Comparison of ENCODE assay signal across 26 cellular contexts in genomic region chr21:41639336-41639735, GRCh38.
"Had no signal": no experiment of that assay in that cellular context is flagged by ENCODE, and none has a peak within 500 bp of the region (broad histone marks: within the 10 kb centered on the region; RNA-seq: fewer than 3 reads in every experiment).

No MANE protein-coding gene starts in this region.

- H3K9ac ChIP-seq: SK-N-SH had no signal

- H3K9me3 ChIP-seq: SJCRH30, SK-N-SH had no signal

- H3K4me3 ChIP-seq: SJCRH30 had no signal

- H3K27ac Mint-ChIP-seq: activated CD4-positive, alpha-beta memory T cell treated with anti-CD3 and anti-CD28 coated beads, Interleukin-2, amount 10 ng/mL, durations not matched to agents 7 days and 5 days; activated CD4-positive, alpha-beta T cell treated with anti-CD3 and anti-CD28 coated beads for 36 hours; activated naive CD4-positive, alpha-beta T cell treated with anti-CD3 and anti-CD28 coated beads, Interleukin-2, amount 50 U/mL, for 72 hours; activated naive CD8-positive, alpha-beta T cell treated with anti-CD3 and anti-CD28 coated beads, Interleukin-2, amount 50 U/mL, for 24 hours; brain had no signal

- H3K4me1 Mint-ChIP-seq: activated CD4-positive, alpha-beta memory T cell treated with anti-CD3 and anti-CD28 coated beads, Interleukin-2, amount 10 ng/mL, durations not matched to agents 7 days and 5 days; activated CD4-positive, alpha-beta T cell treated with anti-CD3 and anti-CD28 coated beads for 36 hours had no signal

- H3K4me3 Mint-ChIP-seq: activated CD4-positive, alpha-beta memory T cell treated with anti-CD3 and anti-CD28 coated beads, Interleukin-2, amount 10 ng/mL, durations not matched to agents 7 days and 5 days; activated CD4-positive, alpha-beta T cell treated with anti-CD3 and anti-CD28 coated beads for 36 hours; activated naive CD8-positive, alpha-beta T cell treated with anti-CD3 and anti-CD28 coated beads, Interleukin-2, amount 50 U/mL, for 24 hours; brain had no signal

- H3K4me2 ChIP-seq: SK-N-SH had no signal

- ATAC-seq: activated CD4-positive, alpha-beta T cell treated with anti-CD3 and anti-CD28 coated beads for 36 hours; activated naive CD4-positive, alpha-beta T cell treated with anti-CD3 and anti-CD28 coated beads, Interleukin-2, amount 50 U/mL, for 72 hours; activated naive CD8-positive, alpha-beta T cell treated with anti-CD3 and anti-CD28 coated beads, Interleukin-2, amount 50 U/mL, for 24 hours; Right ventricle myocardium inferior had no signal

- H3K27me3 ChIP-seq: SJCRH30 had no signal

- H3K36me3 Mint-ChIP-seq: activated naive CD4-positive, alpha-beta T cell treated with anti-CD3 and anti-CD28 coated beads, Interleukin-2, amount 50 U/mL, for 72 hours; brain had no signal

- H3K27ac ChIP-seq: SJCRH30, WERI-Rb-1 had no signal

- H3K9me3 Mint-ChIP-seq: activated CD4-positive, alpha-beta memory T cell treated with anti-CD3 and anti-CD28 coated beads, Interleukin-2, amount 10 ng/mL, durations not matched to agents 7 days and 5 days; activated naive CD8-positive, alpha-beta T cell treated with anti-CD3 and anti-CD28 coated beads, Interleukin-2, amount 50 U/mL, for 24 hours had no signal

- DNase-seq: activated CD4-positive, alpha-beta memory T cell treated with anti-CD3 and anti-CD28 coated beads, Interleukin-2, amount 10 ng/mL, durations not matched to agents 7 days and 5 days; activated CD4-positive, alpha-beta T cell treated with anti-CD3 and anti-CD28 coated beads for 36 hours; activated CD4-positive, alpha-beta T cell treated with anti-CD3 and anti-CD28 coated beads, Interleukin-2, amount 50 U/mL, for 1 hour; activated CD8-positive, alpha-beta memory T cell treated with anti-CD3 and anti-CD28 coated beads, Interleukin-2, amount 50 U/mL, for 4 hours; activated naive CD8-positive, alpha-beta T cell treated with anti-CD3 and anti-CD28 coated beads, Interleukin-2, amount 50 U/mL, for 24 hours; activated T-cell treated with anti-CD3 and anti-CD28 coated beads, Interleukin-2, amount 50 U/mL, for 1 hour; amygdala; cerebellar nuclear complex; IMR-90; KG1; MV-4-11; NCI-H1092 treated with DMSO at 0.1 percent for 48 hours; NCI-H1417 treated with DMSO at 0.1 percent for 48 hours; NCI-H1694; NCI-H2029; NCI-H345; NCI-H510A; NCI-H526 treated with DMSO at 0.1 percent for 48 hours; NCI-H82; SJCRH30; SK-N-SH; T-helper 1 cell; WERI-Rb-1 had no signal

- H3K36me3 ChIP-seq: SJCRH30, WERI-Rb-1 had no signal
